ENCODE assay signal across 16 cellular contexts in the genomic region with DNA sequence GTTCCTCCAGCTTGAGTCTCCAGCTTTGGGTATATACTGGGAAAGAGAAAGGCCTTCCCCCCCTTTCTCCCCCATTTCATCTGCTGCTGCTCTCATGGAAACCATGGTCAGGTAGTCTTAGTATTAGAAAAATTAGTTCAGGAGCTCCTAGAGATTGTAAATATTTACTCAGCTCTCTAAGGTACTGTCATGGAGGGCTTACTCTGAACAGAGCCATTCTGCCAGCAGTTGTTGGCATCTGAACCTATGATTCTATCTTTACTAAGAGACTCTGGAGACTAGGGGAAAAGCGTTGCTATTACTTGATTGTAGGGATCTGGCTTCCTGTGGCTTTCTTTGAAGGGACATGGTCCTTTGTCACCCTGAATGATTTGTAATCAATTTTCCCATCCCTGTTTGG. TPM values are rescaled to one million over a fixed set of nuclear protein-coding genes. Genes with fewer than 3 reads are reported as not detected.
DNase-seq lines count a peak whose midpoint lies in the region; ATAC-seq, FAIRE-seq and TF ChIP-seq lines count a peak whose summit lies in the region.
"Had no signal": no experiment of that assay in that cellular context is flagged by ENCODE, and none has a peak within 500 bp of the region (broad histone marks: within the 10 kb centered on the region; RNA-seq: fewer than 3 reads in every experiment).

No MANE protein-coding gene starts in this region.

- SMC1A ChIA-PET in GM12878 (lab: Charles Lee; ENCODE audit: uncharacterized antibody, unreplicated experiment): interaction anchor here (0.5 to 10.3 kb wide), 6 partner anchors 9 to 472 kb away, joined by 3 to 144 read pairs (median 5); a partner anchor contains a TSS

- H3K4me1 ChIP-seq in GM12878 (ENCODE audit: control insufficient read depth, insufficient read depth, low read length) (peaks cover 33% of the 10 kb centered on the region), pancreas (peaks cover 0 to 17% (median 4%) of the 10 kb centered on the region in 3 donors)

- H3K27me3 ChIP-seq in GM12878 (replicated peaks in 1 of 2; ENCODE audit: control insufficient read depth in 2 of 2, insufficient read depth in 2 of 2, low read length in 1 of 2) (no peaks in the 10 kb centered on the region), pancreas (no peaks in the 10 kb centered on the region)
- H3K27me3 ChIP-seq: suprapubic skin had no signal

- in situ Hi-C loops in GM12878 (cut with MboI): no loop called here

- intact Hi-C loops in GM12878 (cut with micrococcal nuclease; ENCODE audit: unreplicated experiment): loop anchor here (1.0 kb wide), 1 partner anchor 8 kb away; no protein-coding TSS in a partner anchor
- intact Hi-C loops in pancreas (cut with DNase I): no loop called here

- H3K9me3 ChIP-seq in GM12878 (replicated peaks; ENCODE audit: control insufficient read depth, insufficient read depth, low read length) (no peaks in the 10 kb centered on the region; the same call in 2 of the 3 replicates), pancreas (no peaks in the 10 kb centered on the region)
- H3K9me3 ChIP-seq: suprapubic skin had no signal

- TF ChIP-seq EP300 in GM12878 (IDR thresholded peaks at IDR 0.05; ENCODE audit: borderline replicate concordance in 1 of 2, control insufficient read depth in 1 of 2, low read depth in 2 of 2, low read length in 2 of 2): no peak

- no peak overlapping the region for H3K27ac Mint-ChIP-seq in activated CD8-positive, alpha-beta T cell treated with anti-CD3 and anti-CD28 coated beads, Interleukin-2, amount 10 ng/mL, durations not matched to agents 7 days and 5 days
- H3K27ac Mint-ChIP-seq: activated naive CD4-positive, alpha-beta T cell treated with anti-CD3 and anti-CD28 coated beads, Interleukin-2, amount 50 U/mL, for 24 hours; mesothelial cell of epicardium; T-helper 1 cell treated with Interleukin-12 subunit alpha and Interleukin-12 subunit beta and Interleukin-4 antibody, amounts not matched to agents 30 μg/mL and 1 μg/mL, for 36 hours had no signal

- 0 out of 3 replicates have a peak, but pooled peaks have one; percentile 2 for ATAC-seq in GM12878
- ATAC-seq in pancreas: peak in 3 of 4 donors; percentile 73 to 80 (median 75)
- no peak for ATAC-seq in HG03439 (IDR thresholded peaks at IDR 0.05; ENCODE audit: unreplicated experiment)
- no peak for ATAC-seq in HG03571 (IDR thresholded peaks at IDR 0.05; ENCODE audit: unreplicated experiment)
- ATAC-seq in GM19324 (IDR thresholded peaks at IDR 0.05; ENCODE audit: low FRiP score, unreplicated experiment): no peak
- ATAC-seq in activated CD8-positive, alpha-beta T cell treated with anti-CD3 and anti-CD28 coated beads, Interleukin-2, amount 10 ng/mL, durations not matched to agents 7 days and 5 days: no peak
- ATAC-seq: sciatic nerve had no signal

- POLR2A ChIA-PET in GM12878 (lab: Charles Lee): interaction anchor here (0.5 to 8.7 kb wide), 2 partner anchors 9 to 1429 kb away, joined by 5 to 184 read pairs; no protein-coding TSS in a partner anchor
- POLR2A ChIA-PET in activated CD8-positive, alpha-beta T cell treated with anti-CD3 and anti-CD28 coated beads, Interleukin-2, amount 10 ng/mL, durations not matched to agents 7 days and 5 days (lab: Charles Lee): interaction anchor here (0.6 kb wide), 1 partner anchor 97 kb away, joined by 3 read pairs; no protein-coding TSS in a partner anchor

- peaks cover 32% of the 10 kb centered on the region for H3K79me2 ChIP-seq in GM12878 (ENCODE audit: control insufficient read depth, insufficient read depth, low read length)

- H2AFZ ChIP-seq in GM12878 (ENCODE audit: control insufficient read depth, low read depth, low read length): no peak overlapping the region

- TF ChIP-seq RAD21 in GM12878 (IDR thresholded peaks at IDR 0.05; ENCODE audit: insufficient read depth, low read depth, low read length): no peak

- FAIRE-seq in GM12878 (lab: Jason Lieb, UNC) (no peak), pancreas (lab: Jason Lieb, UNC) (no peak)

- H3K9me3 Mint-ChIP-seq in activated CD8-positive, alpha-beta T cell treated with anti-CD3 and anti-CD28 coated beads, Interleukin-2, amount 10 ng/mL, durations not matched to agents 7 days and 5 days (ENCODE audit: insufficient read depth): no peaks in the 10 kb centered on the region
- H3K9me3 Mint-ChIP-seq: activated naive CD4-positive, alpha-beta T cell treated with anti-CD3 and anti-CD28 coated beads, Interleukin-2, amount 50 U/mL, for 24 hours; mesothelial cell of epicardium; T-helper 1 cell treated with Interleukin-12 subunit alpha and Interleukin-12 subunit beta and Interleukin-4 antibody, amounts not matched to agents 30 μg/mL and 1 μg/mL, for 36 hours had no signal

- no peak for TF ChIP-seq POLR2A in GM12878 (IDR thresholded peaks at IDR 0.05; ENCODE audit: low read depth, low read length)

- BruUV-seq in GM12878 (replicated peaks; lab: Mats Ljungman, UMichigan): no TSS peak

- no peaks in the 10 kb centered on the region for H4K20me1 ChIP-seq in GM12878 (ENCODE audit: control insufficient read depth, insufficient read depth)

- H3K36me3 Mint-ChIP-seq in activated CD8-positive, alpha-beta T cell treated with anti-CD3 and anti-CD28 coated beads, Interleukin-2, amount 10 ng/mL, durations not matched to agents 7 days and 5 days (ENCODE audit: low read depth): peaks cover 32% of the 10 kb centered on the region

- H3K27ac ChIP-seq in GM12878 (ENCODE audit: control insufficient read depth, insufficient read depth) (peak overlapping the region; percentile 77), pancreas (peak overlapping the region in 2 of 4 donors; percentile 42 to 57)
- H3K27ac ChIP-seq: suprapubic skin had no signal

- H3K4me3 ChIP-seq in GM12878 (no peak overlapping the region), pancreas (no peak overlapping the region)
- H3K4me3 ChIP-seq: suprapubic skin had no signal

- no peak for TF ChIP-seq CTCF in GM12878 (IDR thresholded peaks at IDR 0.05 in 2 of 3, conservative IDR thresholded peaks at IDR 0.05 in 1 of 3; ENCODE audit: control insufficient read depth in 2 of 3, extremely low read depth in 1 of 3, insufficient read depth in 1 of 3, low read depth in 3 of 3, low read length in 3 of 3)
- no peak for TF ChIP-seq CTCF in pancreas (IDR thresholded peaks at IDR 0.05)

- peak overlapping the region; percentile 19 for H3K4me2 ChIP-seq in GM12878 (ENCODE audit: control insufficient read depth, insufficient read depth)

- peaks cover 29% of the 10 kb centered on the region for H3K4me1 Mint-ChIP-seq in activated CD8-positive, alpha-beta T cell treated with anti-CD3 and anti-CD28 coated beads, Interleukin-2, amount 10 ng/mL, durations not matched to agents 7 days and 5 days (ENCODE audit: low read depth)

- no peaks in the 10 kb centered on the region for H3K27me3 Mint-ChIP-seq in activated CD8-positive, alpha-beta T cell treated with anti-CD3 and anti-CD28 coated beads, Interleukin-2, amount 10 ng/mL, durations not matched to agents 7 days and 5 days (ENCODE audit: low read depth)
- H3K27me3 Mint-ChIP-seq: activated naive CD4-positive, alpha-beta T cell treated with anti-CD3 and anti-CD28 coated beads, Interleukin-2, amount 50 U/mL, for 24 hours; CD4-positive, alpha-beta memory T cell had no signal

- CTCF ChIA-PET in GM12878 (lab: Yijun Ruan, JAX): interaction anchor here (0.7 to 7.0 kb wide), 8 partner anchors 9 to 253 kb away, joined by 3 to 63 read pairs (median 4); a partner anchor contains a TSS
- CTCF ChIA-PET in activated CD8-positive, alpha-beta T cell treated with anti-CD3 and anti-CD28 coated beads, Interleukin-2, amount 10 ng/mL, durations not matched to agents 7 days and 5 days (lab: Charles Lee): interaction anchor here (1.9 kb wide), 1 partner anchor 17 kb away, joined by 6 read pairs; no protein-coding TSS in a partner anchor

- H3K36me3 ChIP-seq in GM12878 (ENCODE audit: control insufficient read depth in 2 of 2, insufficient read depth in 2 of 2, low read length in 1 of 2) (peaks cover 0 to 10% of the 10 kb centered on the region in 2 experiments; a peak in 1 of 4 replicates), pancreas (no peaks in the 10 kb centered on the region)

- RAD21 ChIA-PET in GM12878 (lab: Charles Lee; ENCODE audit: unreplicated experiment): interaction anchor here (0.6 to 8.5 kb wide), 5 partner anchors 9 to 253 kb away, joined by 3 to 139 read pairs (median 3); no protein-coding TSS in a partner anchor

- no peak overlapping the region for H3K4me3 Mint-ChIP-seq in activated CD8-positive, alpha-beta T cell treated with anti-CD3 and anti-CD28 coated beads, Interleukin-2, amount 10 ng/mL, durations not matched to agents 7 days and 5 days
- H3K4me3 Mint-ChIP-seq: activated naive CD4-positive, alpha-beta T cell treated with anti-CD3 and anti-CD28 coated beads, Interleukin-2, amount 50 U/mL, for 24 hours; CD4-positive, alpha-beta memory T cell; mesothelial cell of epicardium; T-helper 1 cell treated with Interleukin-12 subunit alpha and Interleukin-12 subunit beta and Interleukin-4 antibody, amounts not matched to agents 30 μg/mL and 1 μg/mL, for 36 hours had no signal

- 100% methylated on average over 1 of the region's 1 CpG for WGBS in GM12878 (ENCODE audit: insufficient coverage, insufficient replicate concordance, low lambda C conversion rate, missing lambda C conversion rate)
- WGBS in pancreas, 2 donors: 30 to 32% methylated on average over 1 of the region's 1 CpG

- peak overlapping the region; percentile 37; the same call in 1 of the 2 replicates for H3K9ac ChIP-seq in GM12878 (ENCODE audit: control insufficient read depth, insufficient read depth, low read length)

- peak; percentile 86 for DNase-seq in DMS53 (lab: John Stamatoyannopoulos, UW)
- peak; percentile 57 for DNase-seq in NCI-H1092 (lab: John Stamatoyannopoulos, UW)
- DNase-seq in GM12878 (ENCODE audit: low read depth, low spot score): no peak
- DNase-seq in pancreas: no peak
- DNase-seq in activated CD8-positive, alpha-beta T cell treated with anti-CD3 and anti-CD28 coated beads, Interleukin-2, amount 10 ng/mL, durations not matched to agents 7 days and 5 days: no peak
- DNase-seq: CD4-positive, alpha-beta memory T cell; NCI-H1930 had no signal

RNA-seq across cellular contexts. Expression of a gene that starts 6.1 kb away (rescaled TPM):
- 258 and 277 TPM in 2 replicates for total RNA-seq in GM12878 (2013; cell fraction: nucleolus; rRNA removed)
- total RNA-seq in GM12878 (2014; rRNA removed) (32.7 and 36.1 TPM in 2 replicates), GM12878 (2014; rRNA removed; fragmentation: Illumina TruSeq; extraction: Trizol) (25.0 and 25.2 TPM in 2 replicates), GM12878 (2021) (44.0 and 48.3 TPM in 2 replicates), pancreas (10 to 100 TPM; 13.5 to 41.4 (median 18.8) TPM)
- 30.4 TPM for polyA plus RNA-seq in GM12878 (2011; ENCODE audit: low read depth)
- polyA plus RNA-seq in GM12878 (2011; rRNA removed) (78.6 and 87.4 TPM in 2 replicates), GM12878 (2014; fragmentation: Illumina TruSeq; extraction: Trizol) (36.3 and 37.1 TPM in 2 replicates), GM12878 (2014; fragmentation: Nextera tagmentation; extraction: Ambion mirVana) (10 to 100 TPM; 12.6 to 14.0 TPM), GM12878 (2014; rRNA removed) (31.3 and 32.3 TPM in 2 replicates), GM12878 (2016; fragmentation: Nextera tagmentation; extraction: Ambion mirVana) (10 to 100 TPM; 28.2 to 30.4 TPM), pancreas (10 to 100 TPM; 45.1 to 56.2 TPM)
- 67.3 and 91.7 TPM in 2 replicates for polyA plus RNA-seq in GM12878 (2011; cell fraction: cytosol; rRNA removed)
- polyA plus RNA-seq in GM12878 (2011; cell fraction: nucleus; rRNA removed): 426 and 653 TPM in 2 replicates
- 37.9 and 51.2 TPM in 2 replicates for polyA plus RNA-seq in GM12878 (2012)
- 74.4 and 79.5 TPM in 2 replicates for polyA minus RNA-seq in GM12878 (2011; rRNA and poly(A)+ RNA removed)
- 19.5 and 25.3 TPM in 2 replicates for polyA minus RNA-seq in GM12878 (2011; cell fraction: cytosol; rRNA and poly(A)+ RNA removed)
- 94.9 and 97.4 TPM in 2 replicates for polyA minus RNA-seq in GM12878 (2011; cell fraction: nucleus; rRNA and poly(A)+ RNA removed)
- 10 to 100 TPM; 53.7 to 54.5 TPM for total RNA-seq in activated CD8-positive, alpha-beta T cell treated with anti-CD3 and anti-CD28 coated beads, Interleukin-2, amount 10 ng/mL, durations not matched to agents 7 days and 5 days

RNA-seq across cellular contexts. Expression of a gene that starts 41.2 kb away (rescaled TPM):
- 4.3 and 4.5 TPM in 2 replicates for total RNA-seq in GM12878 (2013; cell fraction: nucleolus; rRNA removed)
- total RNA-seq in GM12878 (2014; rRNA removed) (9.4 and 12.4 TPM in 2 replicates), GM12878 (2014; rRNA removed; fragmentation: Illumina TruSeq; extraction: Trizol) (8.8 and 9.3 TPM in 2 replicates), GM12878 (2021) (11.4 and 11.9 TPM in 2 replicates), pancreas (10 to 100 TPM in 3 of 6 donors, 1 to 10 TPM in 3; 9.0 to 23.6 (median 10.8) TPM)
- polyA plus RNA-seq in GM12878 (2011; ENCODE audit: low read depth): 3.9 TPM
- polyA plus RNA-seq in GM12878 (2011; rRNA removed) (2.5 and 4.6 TPM in 2 replicates), GM12878 (2014; fragmentation: Illumina TruSeq; extraction: Trizol) (8.2 and 10.8 TPM in 2 replicates), GM12878 (2014; fragmentation: Nextera tagmentation; extraction: Ambion mirVana) (1 to 10 TPM; 2.6 to 5.1 TPM), GM12878 (2014; rRNA removed) (15.4 and 18.1 TPM in 2 replicates), GM12878 (2016; fragmentation: Nextera tagmentation; extraction: Ambion mirVana) (1 to 10 TPM; 7.2 to 7.8 TPM), pancreas (10 to 100 TPM; 46.9 to 64.0 TPM)
- 5.6 and 5.9 TPM in 2 replicates for polyA plus RNA-seq in GM12878 (2011; cell fraction: cytosol; rRNA removed)
- 53.6 and 57.2 TPM in 2 replicates for polyA plus RNA-seq in GM12878 (2011; cell fraction: nucleus; rRNA removed)
- 8.0 and 10.8 TPM in 2 replicates for polyA plus RNA-seq in GM12878 (2012)
- polyA minus RNA-seq in GM12878 (2011; rRNA and poly(A)+ RNA removed): 2.2 TPM in 2 replicates
- 1.3 and 1.6 TPM in 2 replicates for polyA minus RNA-seq in GM12878 (2011; cell fraction: cytosol; rRNA and poly(A)+ RNA removed)
- 3.6 and 7.3 TPM in 2 replicates for polyA minus RNA-seq in GM12878 (2011; cell fraction: nucleus; rRNA and poly(A)+ RNA removed)
- 10 to 100 TPM; 41.1 to 50.1 TPM for total RNA-seq in activated CD8-positive, alpha-beta T cell treated with anti-CD3 and anti-CD28 coated beads, Interleukin-2, amount 10 ng/mL, durations not matched to agents 7 days and 5 days

RNA-seq across cellular contexts. Expression of a gene that starts 55.5 kb away (rescaled TPM):
- 4.1 and 5.2 TPM in 2 replicates for total RNA-seq in GM12878 (2013; cell fraction: nucleolus; rRNA removed)
- 0.22 and 0.40 TPM in 2 replicates for total RNA-seq in GM12878 (2014; rRNA removed)
- total RNA-seq in GM12878 (2014; rRNA removed; fragmentation: Illumina TruSeq; extraction: Trizol): 0.13 and 0.18 TPM in 2 replicates
- total RNA-seq in GM12878 (2021): 0.56 and 0.72 TPM in 2 replicates
- polyA plus RNA-seq in GM12878 (2011; ENCODE audit: low read depth): 0.08 TPM
- polyA plus RNA-seq in GM12878 (2011; rRNA removed): 1.3 and 2.1 TPM in 2 replicates
- 2.0 and 2.2 TPM in 2 replicates for polyA plus RNA-seq in GM12878 (2011; cell fraction: cytosol; rRNA removed)
- polyA plus RNA-seq in GM12878 (2011; cell fraction: nucleus; rRNA removed): 5.9 and 8.9 TPM in 2 replicates
- polyA plus RNA-seq in GM12878 (2012): 0.32 and 0.35 TPM in 2 replicates
- 0.28 TPM in 1 of 2 replicates, not detected in the other for polyA plus RNA-seq in GM12878 (2014; fragmentation: Illumina TruSeq; extraction: Trizol)
- under 1 TPM in 1 of 2 experiments, not detected in 1; 0.09 TPM for polyA plus RNA-seq in GM12878 (2014; fragmentation: Nextera tagmentation; extraction: Ambion mirVana)
- 0.16 and 0.50 TPM in 2 replicates for polyA plus RNA-seq in GM12878 (2014; rRNA removed)
- under 1 TPM; 0.14 to 0.17 TPM for polyA plus RNA-seq in GM12878 (2016; fragmentation: Nextera tagmentation; extraction: Ambion mirVana)
- 2.1 and 2.7 TPM in 2 replicates for polyA minus RNA-seq in GM12878 (2011; rRNA and poly(A)+ RNA removed)
- 1.7 and 2.2 TPM in 2 replicates for polyA minus RNA-seq in GM12878 (2011; cell fraction: cytosol; rRNA and poly(A)+ RNA removed)
- 1.4 and 1.5 TPM in 2 replicates for polyA minus RNA-seq in GM12878 (2011; cell fraction: nucleus; rRNA and poly(A)+ RNA removed)
- total RNA-seq in pancreas: 1 to 10 TPM; 1.6 to 6.9 (median 3.6) TPM
- 10 to 100 TPM; 10.2 to 11.8 TPM for polyA plus RNA-seq in pancreas
- total RNA-seq in activated CD8-positive, alpha-beta T cell treated with anti-CD3 and anti-CD28 coated beads, Interleukin-2, amount 10 ng/mL, durations not matched to agents 7 days and 5 days: not detected
- total RNA-seq: activated CD8-positive, alpha-beta memory T cell treated with anti-CD3 and anti-CD28 coated beads for 36 hours; CD4-positive, alpha-beta memory T cell had no signal
- polyA plus RNA-seq: CD4-positive, alpha-beta memory T cell had no signal

Comparison
In these comparisons a context has a peak if more than half of its experiments do, and no peak if none do; other contexts are left out.
1. DNase-seq: peak in DMS53 (single experiment) and NCI-H1092 (single experiment); none in GM12878 (single experiment), pancreas (0 of 6) and activated CD8-positive, alpha-beta T cell treated with anti-CD3 and anti-CD28 coated beads, Interleukin-2, amount 10 ng/mL, durations not matched to agents 7 days and 5 days (single experiment).
2. ATAC-seq: peak in GM12878 (single experiment) and pancreas (3 of 4); none in HG03439 (single experiment), HG03571 (single experiment), GM19324 (single experiment) and activated CD8-positive, alpha-beta T cell treated with anti-CD3 and anti-CD28 coated beads, Interleukin-2, amount 10 ng/mL, durations not matched to agents 7 days and 5 days (single experiment).